ENCODE assay signal across 22 cellular contexts in the genomic region with DNA sequence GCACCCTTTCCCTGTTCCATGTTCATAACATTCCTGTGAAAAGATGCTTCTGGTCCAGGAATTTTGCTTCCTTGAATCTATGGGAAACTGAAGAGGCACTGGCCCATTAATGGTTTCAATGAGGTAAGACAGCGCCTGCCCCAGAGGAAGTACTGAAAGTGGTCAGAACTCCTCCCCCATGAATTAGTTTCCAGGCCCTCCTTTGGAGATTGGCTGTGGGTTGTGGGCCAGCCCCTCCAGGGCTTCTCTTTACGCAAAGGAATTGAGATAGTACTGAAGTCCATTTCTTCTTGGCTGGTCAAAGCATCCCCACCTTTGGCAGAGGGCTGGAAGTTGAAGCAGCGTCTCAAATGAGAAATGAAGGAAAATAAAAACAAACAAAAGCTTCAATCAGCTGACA.
DNase-seq lines count a peak whose midpoint lies in the region; FAIRE-seq and TF ChIP-seq lines count a peak whose summit lies in the region.
"Had no signal": no experiment of that assay in that cellular context is flagged by ENCODE, and none has a peak within 500 bp of the region (broad histone marks: within the 10 kb centered on the region; RNA-seq: fewer than 3 reads in every experiment).

No MANE protein-coding gene starts in this region.

- no peaks in the 10 kb centered on the region for H3K9me3 ChIP-seq in SJSA1 (replicated peaks)
- H3K9me3 ChIP-seq: BE2C, BLaER1 had no signal

- H3K36me3 ChIP-seq in SJSA1, result no peaks in the 10 kb centered on the region
- no peaks in the 10 kb centered on the region for H3K36me3 ChIP-seq in bronchial epithelial cell (ENCODE audit: control insufficient read depth, insufficient read depth, low read length)
- H3K36me3 ChIP-seq: BE2C, BLaER1 had no signal

- H3K27ac ChIP-seq in SJSA1, result peak overlapping the region; percentile 79
- H3K27ac ChIP-seq: BLaER1 had no signal

- peaks cover 40% of the 10 kb centered on the region for H3K4me1 ChIP-seq in SJSA1 (replicated peaks)
- H3K4me1 ChIP-seq: BE2C, BLaER1 had no signal

- H3K4me3 ChIP-seq in SJSA1, result no peak overlapping the region
- no peak overlapping the region for H3K4me3 ChIP-seq in bronchial epithelial cell (ENCODE audit: low read depth, low read length)
- H3K4me3 ChIP-seq: BLaER1, GM12878 had no signal

- H3K27me3 ChIP-seq in SJSA1 (replicated peaks), result no peaks in the 10 kb centered on the region; the same call in 1 of the 2 replicates
- H3K27me3 ChIP-seq in bronchial epithelial cell (ENCODE audit: control insufficient read depth, insufficient read depth, low read length), result peaks cover 5% of the 10 kb centered on the region
- H3K27me3 ChIP-seq: BE2C, BLaER1 had no signal

- no peak for DNase-seq in SJSA1 (ENCODE audit: low read depth in 1 of 2, low spot score in 2 of 2)
- DNase-seq in bronchial epithelial cell (ENCODE audit: low read depth), result no peak
- no peak for DNase-seq in hypothalamus (lab: John Stamatoyannopoulos, UW)
- DNase-seq in OCI-M1 (lab: John Stamatoyannopoulos, UW), result no peak
- DNase-seq in NCI-H1105 (lab: John Stamatoyannopoulos, UW), result no peak
- DNase-seq: 8988T; ACHN; BE2C; C1 segment of cervical spinal cord; Calu3; CD4-positive, alpha-beta memory T cell; CD4-positive, CD25-positive, alpha-beta regulatory T cell; CD8-positive, alpha-beta memory T cell; COR-L47; DMS79 treated with DMSO at 0.1 percent for 48 hours; GDM1 had no signal

- peak; percentile 68 for FAIRE-seq in bronchial epithelial cell (lab: Jason Lieb, UNC)
- FAIRE-seq: A204.1, D721Med, GM12878, GM12892, GM18507 had no signal

- TF ChIP-seq CTCF in bronchial epithelial cell (IDR thresholded peaks at IDR 0.05; ENCODE audit: insufficient read depth, low read length, severe bottlenecking), result no peak
